ENCODE assay signal across 9 cellular contexts in the genomic region with DNA sequence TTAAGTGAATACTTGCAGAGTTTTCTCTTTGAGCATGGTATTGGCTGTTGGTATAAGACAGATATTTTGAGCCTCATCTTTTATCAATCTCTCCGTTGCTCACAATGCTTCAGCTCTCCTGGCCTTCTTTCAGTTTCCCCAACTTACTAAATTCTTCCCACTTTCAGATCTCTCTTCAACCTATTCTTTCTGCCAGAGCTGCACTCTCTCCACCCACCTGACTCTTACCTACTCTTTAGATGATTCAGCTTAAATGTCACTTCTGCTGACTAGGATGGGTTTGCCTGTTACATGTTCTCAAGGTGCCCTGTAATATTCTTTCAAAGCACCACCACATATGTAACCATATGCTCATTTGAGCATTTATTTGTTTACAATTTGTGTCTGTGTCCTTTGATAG. TPM values are rescaled to one million over a fixed set of nuclear protein-coding genes. Genes with fewer than 3 reads are reported as not detected.
DNase-seq lines count a peak whose midpoint lies in the region; ATAC-seq and TF ChIP-seq lines count a peak whose summit lies in the region.
"Had no signal": no experiment of that assay in that cellular context is flagged by ENCODE, and none has a peak within 500 bp of the region (broad histone marks: within the 10 kb centered on the region; RNA-seq: fewer than 3 reads in every experiment).

No MANE protein-coding gene starts in this region.

- H3K4me3 Mint-ChIP-seq in activated CD8-positive, alpha-beta memory T cell treated with anti-CD3 and anti-CD28 coated beads, Interleukin-2, amount 10 ng/mL, durations not matched to agents 7 days and 5 days = peak overlapping the region; percentile 95
- peak overlapping the region; percentile 95 for H3K4me3 Mint-ChIP-seq in activated T-helper 2 cell treated with anti-CD3 and anti-CD28 coated beads, Interferon-gamma antibody, Interleukin-2, Interleukin-4, amounts not matched to agents 10 μg/mL and 5 μg/mL and 100 μg/mL, durations not matched to agents 14 hours and 24 hours and 36 hours (ENCODE audit: low read depth)
- H3K4me3 Mint-ChIP-seq in progenitor cell of endocrine pancreas (ENCODE audit: low read depth) = peak overlapping the region; percentile 15

- intact Hi-C loops in activated T-helper 2 cell treated with anti-CD3 and anti-CD28 coated beads, Interferon-gamma antibody, Interleukin-2, Interleukin-4, amounts not matched to agents 10 μg/mL and 5 μg/mL and 100 μg/mL, durations not matched to agents 14 hours and 24 hours and 36 hours (cut with micrococcal nuclease) = loop anchor here (1.0 kb wide), 1 partner anchor 37 kb away; no protein-coding TSS in a partner anchor

- peaks cover 17% of the 10 kb centered on the region for H3K36me3 Mint-ChIP-seq in activated CD8-positive, alpha-beta memory T cell treated with anti-CD3 and anti-CD28 coated beads, Interleukin-2, amount 10 ng/mL, durations not matched to agents 7 days and 5 days
- peaks cover 41% of the 10 kb centered on the region for H3K36me3 Mint-ChIP-seq in activated T-helper 2 cell treated with anti-CD3 and anti-CD28 coated beads, Interferon-gamma antibody, Interleukin-2, Interleukin-4, amounts not matched to agents 10 μg/mL and 5 μg/mL and 100 μg/mL, durations not matched to agents 14 hours and 24 hours and 36 hours (ENCODE audit: low read depth)
- H3K36me3 Mint-ChIP-seq in progenitor cell of endocrine pancreas (ENCODE audit: insufficient read depth) = peaks cover 12% of the 10 kb centered on the region

- ATAC-seq in activated CD8-positive, alpha-beta memory T cell treated with anti-CD3 and anti-CD28 coated beads, Interleukin-2, amount 10 ng/mL, durations not matched to agents 7 days and 5 days = no peak
- no peak for ATAC-seq in HG03039 (IDR thresholded peaks at IDR 0.05; ENCODE audit: unreplicated experiment)

- CTCF ChIA-PET in activated CD8-positive, alpha-beta memory T cell treated with anti-CD3 and anti-CD28 coated beads, Interleukin-2, amount 10 ng/mL, durations not matched to agents 7 days and 5 days (lab: Charles Lee) = interaction anchor here (0.8 to 4.0 kb wide), 7 partner anchors 9 to 128 kb away, joined by 3 to 29 read pairs (median 4); a partner anchor contains a TSS

- no peak for TF ChIP-seq CTCF in progenitor cell of endocrine pancreas (IDR thresholded peaks at IDR 0.05; ENCODE audit: unreplicated experiment)

- H3K4me1 Mint-ChIP-seq in activated CD8-positive, alpha-beta memory T cell treated with anti-CD3 and anti-CD28 coated beads, Interleukin-2, amount 10 ng/mL, durations not matched to agents 7 days and 5 days = peaks cover 45% of the 10 kb centered on the region
- peaks cover 25% of the 10 kb centered on the region for H3K4me1 Mint-ChIP-seq in activated T-helper 2 cell treated with anti-CD3 and anti-CD28 coated beads, Interferon-gamma antibody, Interleukin-2, Interleukin-4, amounts not matched to agents 10 μg/mL and 5 μg/mL and 100 μg/mL, durations not matched to agents 14 hours and 24 hours and 36 hours (ENCODE audit: low read depth)
- peaks cover 29% of the 10 kb centered on the region for H3K4me1 Mint-ChIP-seq in progenitor cell of endocrine pancreas (ENCODE audit: low read depth)

- no peaks in the 10 kb centered on the region for H3K27me3 Mint-ChIP-seq in activated CD8-positive, alpha-beta memory T cell treated with anti-CD3 and anti-CD28 coated beads, Interleukin-2, amount 10 ng/mL, durations not matched to agents 7 days and 5 days
- H3K27me3 Mint-ChIP-seq in activated T-helper 2 cell treated with anti-CD3 and anti-CD28 coated beads, Interferon-gamma antibody, Interleukin-2, Interleukin-4, amounts not matched to agents 10 μg/mL and 5 μg/mL and 100 μg/mL, durations not matched to agents 14 hours and 24 hours and 36 hours (ENCODE audit: low read depth) = no peaks in the 10 kb centered on the region
- H3K27me3 Mint-ChIP-seq in progenitor cell of endocrine pancreas = no peaks in the 10 kb centered on the region

- no peak for DNase-seq in activated CD8-positive, alpha-beta memory T cell treated with anti-CD3 and anti-CD28 coated beads, Interleukin-2, amount 10 ng/mL, durations not matched to agents 7 days and 5 days
- DNase-seq in activated CD8-positive, alpha-beta memory T cell treated with anti-CD3 and anti-CD28 coated beads, Interleukin-2, amount 50 U/mL, for 4 hours = no peak
- DNase-seq in activated T-helper 2 cell treated with anti-CD3 and anti-CD28 coated beads, Interferon-gamma antibody, Interleukin-2, Interleukin-4, amounts not matched to agents 10 μg/mL and 5 μg/mL and 100 μg/mL, durations not matched to agents 14 hours and 24 hours and 36 hours (ENCODE audit: low spot score) = no peak
- DNase-seq in progenitor cell of endocrine pancreas (ENCODE audit: low spot score, unreplicated experiment) (no peak), NOMO-1 treated with dmso at 0.1 percent for 144 hours (lab: John Stamatoyannopoulos, UW; ENCODE audit: unreplicated experiment) (no peak)
- DNase-seq: aorta, midbrain, NCI-H1417 had no signal

- H3K9me3 Mint-ChIP-seq in activated CD8-positive, alpha-beta memory T cell treated with anti-CD3 and anti-CD28 coated beads, Interleukin-2, amount 10 ng/mL, durations not matched to agents 7 days and 5 days (ENCODE audit: low read depth) = no peaks in the 10 kb centered on the region
- H3K9me3 Mint-ChIP-seq in activated T-helper 2 cell treated with anti-CD3 and anti-CD28 coated beads, Interferon-gamma antibody, Interleukin-2, Interleukin-4, amounts not matched to agents 10 μg/mL and 5 μg/mL and 100 μg/mL, durations not matched to agents 14 hours and 24 hours and 36 hours = no peaks in the 10 kb centered on the region
- H3K9me3 Mint-ChIP-seq in progenitor cell of endocrine pancreas (ENCODE audit: low read depth) = no peaks in the 10 kb centered on the region

- H3K27ac Mint-ChIP-seq in activated CD8-positive, alpha-beta memory T cell treated with anti-CD3 and anti-CD28 coated beads, Interleukin-2, amount 10 ng/mL, durations not matched to agents 7 days and 5 days = peak overlapping the region; percentile 83
- H3K27ac Mint-ChIP-seq in activated T-helper 2 cell treated with anti-CD3 and anti-CD28 coated beads, Interferon-gamma antibody, Interleukin-2, Interleukin-4, amounts not matched to agents 10 μg/mL and 5 μg/mL and 100 μg/mL, durations not matched to agents 14 hours and 24 hours and 36 hours = peak overlapping the region; percentile 69
- no peak overlapping the region for H3K27ac Mint-ChIP-seq in progenitor cell of endocrine pancreas

RNA-seq across cellular contexts. Expression of a gene that starts 1.6 kb away (rescaled TPM):
- total RNA-seq in activated CD8-positive, alpha-beta memory T cell treated with anti-CD3 and anti-CD28 coated beads, Interleukin-2, amount 10 ng/mL, durations not matched to agents 7 days and 5 days = 10 to 100 TPM; 49.5 to 56.8 TPM
- 49.9 and 53.4 TPM in 2 replicates for total RNA-seq in activated T-helper 2 cell treated with anti-CD3 and anti-CD28 coated beads, Interferon-gamma antibody, Interleukin-2, Interleukin-4, amounts not matched to agents 10 μg/mL and 5 μg/mL and 100 μg/mL, durations not matched to agents 14 hours and 24 hours and 36 hours
- 38.0 and 41.5 TPM in 2 replicates for total RNA-seq in progenitor cell of endocrine pancreas

RNA-seq across cellular contexts. Expression of a gene that starts 1.8 kb away (rescaled TPM):
- 10 to 100 TPM; 33.1 to 42.4 TPM for total RNA-seq in activated CD8-positive, alpha-beta memory T cell treated with anti-CD3 and anti-CD28 coated beads, Interleukin-2, amount 10 ng/mL, durations not matched to agents 7 days and 5 days
- total RNA-seq in activated T-helper 2 cell treated with anti-CD3 and anti-CD28 coated beads, Interferon-gamma antibody, Interleukin-2, Interleukin-4, amounts not matched to agents 10 μg/mL and 5 μg/mL and 100 μg/mL, durations not matched to agents 14 hours and 24 hours and 36 hours = 41.4 and 52.9 TPM in 2 replicates
- total RNA-seq in progenitor cell of endocrine pancreas = 59.6 and 64.9 TPM in 2 replicates

RNA-seq across cellular contexts. Expression of a gene that starts 18.2 kb away (rescaled TPM):
- 100 to 1,000 TPM; 459 to 582 TPM for total RNA-seq in activated CD8-positive, alpha-beta memory T cell treated with anti-CD3 and anti-CD28 coated beads, Interleukin-2, amount 10 ng/mL, durations not matched to agents 7 days and 5 days
- total RNA-seq in activated T-helper 2 cell treated with anti-CD3 and anti-CD28 coated beads, Interferon-gamma antibody, Interleukin-2, Interleukin-4, amounts not matched to agents 10 μg/mL and 5 μg/mL and 100 μg/mL, durations not matched to agents 14 hours and 24 hours and 36 hours = 877 and 885 TPM in 2 replicates
- 130 and 137 TPM in 2 replicates for total RNA-seq in progenitor cell of endocrine pancreas

RNA-seq across cellular contexts. Expression of a gene that starts 43.1 kb away (rescaled TPM):
- total RNA-seq in activated CD8-positive, alpha-beta memory T cell treated with anti-CD3 and anti-CD28 coated beads, Interleukin-2, amount 10 ng/mL, durations not matched to agents 7 days and 5 days = 10 to 100 TPM; 30.7 to 38.1 TPM
- 69.8 and 70.1 TPM in 2 replicates for total RNA-seq in activated T-helper 2 cell treated with anti-CD3 and anti-CD28 coated beads, Interferon-gamma antibody, Interleukin-2, Interleukin-4, amounts not matched to agents 10 μg/mL and 5 μg/mL and 100 μg/mL, durations not matched to agents 14 hours and 24 hours and 36 hours
- total RNA-seq in progenitor cell of endocrine pancreas = 33.5 and 36.6 TPM in 2 replicates

RNA-seq across cellular contexts. Expression of a gene that starts 54.0 kb away (rescaled TPM):
- 10 to 100 TPM; 81.1 to 81.6 TPM for total RNA-seq in activated CD8-positive, alpha-beta memory T cell treated with anti-CD3 and anti-CD28 coated beads, Interleukin-2, amount 10 ng/mL, durations not matched to agents 7 days and 5 days
- total RNA-seq in activated T-helper 2 cell treated with anti-CD3 and anti-CD28 coated beads, Interferon-gamma antibody, Interleukin-2, Interleukin-4, amounts not matched to agents 10 μg/mL and 5 μg/mL and 100 μg/mL, durations not matched to agents 14 hours and 24 hours and 36 hours = 106 and 108 TPM in 2 replicates
- total RNA-seq in progenitor cell of endocrine pancreas = 80.6 and 82.1 TPM in 2 replicates

Comparison
In these comparisons a context has a peak if more than half of its experiments do, and no peak if none do; other contexts are left out.
1. H3K4me3 Mint-ChIP-seq: peak in every context shown above with its lines; median percentile 95 in activated CD8-positive, alpha-beta memory T cell treated with anti-CD3 and anti-CD28 coated beads, Interleukin-2, amount 10 ng/mL, durations not matched to agents 7 days and 5 days; 95 in activated T-helper 2 cell treated with anti-CD3 and anti-CD28 coated beads, Interferon-gamma antibody, Interleukin-2, Interleukin-4, amounts not matched to agents 10 μg/mL and 5 μg/mL and 100 μg/mL, durations not matched to agents 14 hours and 24 hours and 36 hours; 15 in progenitor cell of endocrine pancreas.